8 cellular contexts compared by ENCODE assay signal in genomic region chr11:66883021-66883968, GRCh38. TPM values are rescaled to one million over a fixed set of nuclear protein-coding genes. Genes with fewer than 3 reads are reported as not detected.
A peak's percentile ranks its signal among the peaks of the same experiment; 100 is the strongest.
DNase-seq lines count a peak whose midpoint lies in the region; ATAC-seq and TF ChIP-seq lines count a peak whose summit lies in the region.

No MANE protein-coding gene starts in this region.

- POLR2A ChIA-PET in naive thymus-derived CD4-positive, alpha-beta T cell (lab: Charles Lee): no interaction called here

- H3K4me3 ChIP-seq in AG10803 (ENCODE audit: low read length) (no peak overlapping the region), H7 (ENCODE audit: insufficient read depth, low read depth, low read length) (no peak overlapping the region)
- H3K4me3 ChIP-seq in naive thymus-derived CD4-positive, alpha-beta T cell (ENCODE audit: low read length): no peak overlapping the region

- H3K4me1 Mint-ChIP-seq in naive thymus-derived CD4-positive, alpha-beta T cell: peaks cover 8 to 29% (median 20%) of the 10 kb centered on the region in 7 donors

- no peaks in the 10 kb centered on the region for H3K9me3 Mint-ChIP-seq in naive thymus-derived CD4-positive, alpha-beta T cell

- no peaks in the 10 kb centered on the region for H3K27me3 Mint-ChIP-seq in naive thymus-derived CD4-positive, alpha-beta T cell

- CTCF ChIA-PET in naive thymus-derived CD4-positive, alpha-beta T cell (lab: Charles Lee): interaction anchor here (0.8 to 2.3 kb wide), 2 partner anchors 13 to 180 kb away, joined by 3 to 6 read pairs; no protein-coding TSS in a partner anchor

- peaks cover 0 to 15% of the 10 kb centered on the region in 2 donors for H3K4me1 ChIP-seq in naive thymus-derived CD4-positive, alpha-beta T cell (ENCODE audit: control insufficient read depth in 2 of 2, insufficient read depth in 2 of 2, low read length in 2 of 2)

- peaks cover 0 to 3% (median 0%) of the 10 kb centered on the region in 5 donors for H3K36me3 Mint-ChIP-seq in naive thymus-derived CD4-positive, alpha-beta T cell

- no peak overlapping the region for H3K4me3 Mint-ChIP-seq in naive thymus-derived CD4-positive, alpha-beta T cell

- DNase-seq in AG10803 (ENCODE audit: low read depth): peak; percentile 67
- peak; percentile 86 for DNase-seq in H7
- DNase-seq in NCI-H774 (lab: John Stamatoyannopoulos, UW): peak; percentile 73
- peak; percentile 63 for DNase-seq in activated T-cell treated with anti-CD3 and anti-CD28 coated beads for 48 hours (ENCODE audit: low read depth)
- DNase-seq in naive thymus-derived CD4-positive, alpha-beta T cell: peak in 8 of 9 donors; percentile 37 to 68 (median 48)
- DNase-seq in stimulated activated naive CD8-positive, alpha-beta T cell treated with anti-CD3 and anti-CD28 coated beads, Interleukin-15, Interleukin-2, amounts not matched to agents 100 U/mL and 50 U/mL, for 24 hours: peak; percentile 84

- H3K27ac Mint-ChIP-seq in naive thymus-derived CD4-positive, alpha-beta T cell: no peak overlapping the region

- ATAC-seq in esophagus mucosa: peak; percentile 69
- ATAC-seq in naive thymus-derived CD4-positive, alpha-beta T cell: peak; percentile 72
- ATAC-seq in stimulated activated naive CD8-positive, alpha-beta T cell treated with anti-CD3 and anti-CD28 coated beads, Interleukin-15, Interleukin-2, amounts not matched to agents 100 U/mL and 50 U/mL, for 24 hours: peak; percentile 73
- no peak for ATAC-seq in HG03108 (IDR thresholded peaks at IDR 0.05; ENCODE audit: unreplicated experiment)

- H3K27ac ChIP-seq in naive thymus-derived CD4-positive, alpha-beta T cell (ENCODE audit: low read depth, low read length): no peak overlapping the region

- TF ChIP-seq CTCF in AG10803 (conservative IDR thresholded peaks at IDR 0.05; ENCODE audit: low read length): peak; percentile 65

- intact Hi-C loops in naive thymus-derived CD4-positive, alpha-beta T cell (cut with micrococcal nuclease): loop anchor here (1.0 kb wide), 1 partner anchor 189 kb away; no protein-coding TSS in a partner anchor

- no peaks in the 10 kb centered on the region for H3K36me3 ChIP-seq in H7 (replicated peaks; ENCODE audit: control insufficient read depth, insufficient read depth, low read length)
- H3K36me3 ChIP-seq in naive thymus-derived CD4-positive, alpha-beta T cell (ENCODE audit: control insufficient read depth in 2 of 3, insufficient read depth in 3 of 3, low read length in 3 of 3): no peaks in the 10 kb centered on the region

- H3K27me3 ChIP-seq in H7 (ENCODE audit: control insufficient read depth, insufficient read depth, low read length): no peaks in the 10 kb centered on the region
- H3K27me3 ChIP-seq in naive thymus-derived CD4-positive, alpha-beta T cell (ENCODE audit: control insufficient read depth in 2 of 2, insufficient read depth in 2 of 2, low read length in 2 of 2): no peaks in the 10 kb centered on the region

- no peaks in the 10 kb centered on the region for H3K9me3 ChIP-seq in naive thymus-derived CD4-positive, alpha-beta T cell (ENCODE audit: control insufficient read depth in 2 of 3, low read length in 3 of 3)

RNA-seq across cellular contexts. Expression of gene LRFN4, which starts 26.4 kb away (rescaled TPM):
- 62.5 and 65.4 TPM in 2 replicates for total RNA-seq in H7 (2014; rRNA removed; shearing (Covaris generic))
- 8.6 TPM for total RNA-seq in esophagus mucosa
- total RNA-seq in naive thymus-derived CD4-positive, alpha-beta T cell: 10 to 100 TPM in 1 of 5 experiments, 1 to 10 TPM in 3, under 1 TPM in 1; 0.84 to 21.2 (median 1.6) TPM
- polyA plus RNA-seq in naive thymus-derived CD4-positive, alpha-beta T cell: not detected

RNA-seq across cellular contexts. Expression of gene RCE1, which starts 40.1 kb away (rescaled TPM):
- total RNA-seq in H7 (2014; rRNA removed; shearing (Covaris generic)): 43.1 and 50.6 TPM in 2 replicates
- total RNA-seq in esophagus mucosa: 14.5 TPM
- total RNA-seq in naive thymus-derived CD4-positive, alpha-beta T cell: 10 to 100 TPM; 24.6 to 47.1 (median 33.6) TPM
- polyA plus RNA-seq in naive thymus-derived CD4-positive, alpha-beta T cell: 10 to 100 TPM; 17.2 to 28.0 TPM
